ENCODE assay signal across 1 cellular context in the genomic region with DNA sequence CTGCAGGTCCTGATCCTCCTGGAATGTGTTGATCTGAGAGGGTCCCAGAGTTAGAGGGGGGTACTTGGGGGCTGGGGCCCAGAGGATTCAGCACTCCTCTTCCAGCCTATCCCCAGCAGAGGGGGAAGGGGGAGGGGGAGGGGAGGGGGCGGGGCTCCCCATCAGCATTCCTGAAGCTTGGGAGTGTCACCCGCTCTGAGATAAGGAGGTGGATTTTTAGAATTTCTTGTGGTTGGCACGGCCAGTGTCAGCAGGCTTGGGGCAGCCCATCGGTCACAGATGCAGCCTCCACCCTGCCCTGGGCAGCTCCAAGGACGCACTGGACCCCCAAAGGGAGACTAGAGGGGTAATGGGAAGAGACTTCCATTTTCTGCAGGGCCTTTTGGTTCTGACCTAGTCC.
TF ChIP-seq lines count a peak whose summit lies in the region.

No MANE protein-coding gene starts in this region.

TF ChIP-seq in Ishikawa, 13 proteins besides CTCF, POLR2A, EP300 and RAD21:
- TF ChIP-seq, protein P1, sequence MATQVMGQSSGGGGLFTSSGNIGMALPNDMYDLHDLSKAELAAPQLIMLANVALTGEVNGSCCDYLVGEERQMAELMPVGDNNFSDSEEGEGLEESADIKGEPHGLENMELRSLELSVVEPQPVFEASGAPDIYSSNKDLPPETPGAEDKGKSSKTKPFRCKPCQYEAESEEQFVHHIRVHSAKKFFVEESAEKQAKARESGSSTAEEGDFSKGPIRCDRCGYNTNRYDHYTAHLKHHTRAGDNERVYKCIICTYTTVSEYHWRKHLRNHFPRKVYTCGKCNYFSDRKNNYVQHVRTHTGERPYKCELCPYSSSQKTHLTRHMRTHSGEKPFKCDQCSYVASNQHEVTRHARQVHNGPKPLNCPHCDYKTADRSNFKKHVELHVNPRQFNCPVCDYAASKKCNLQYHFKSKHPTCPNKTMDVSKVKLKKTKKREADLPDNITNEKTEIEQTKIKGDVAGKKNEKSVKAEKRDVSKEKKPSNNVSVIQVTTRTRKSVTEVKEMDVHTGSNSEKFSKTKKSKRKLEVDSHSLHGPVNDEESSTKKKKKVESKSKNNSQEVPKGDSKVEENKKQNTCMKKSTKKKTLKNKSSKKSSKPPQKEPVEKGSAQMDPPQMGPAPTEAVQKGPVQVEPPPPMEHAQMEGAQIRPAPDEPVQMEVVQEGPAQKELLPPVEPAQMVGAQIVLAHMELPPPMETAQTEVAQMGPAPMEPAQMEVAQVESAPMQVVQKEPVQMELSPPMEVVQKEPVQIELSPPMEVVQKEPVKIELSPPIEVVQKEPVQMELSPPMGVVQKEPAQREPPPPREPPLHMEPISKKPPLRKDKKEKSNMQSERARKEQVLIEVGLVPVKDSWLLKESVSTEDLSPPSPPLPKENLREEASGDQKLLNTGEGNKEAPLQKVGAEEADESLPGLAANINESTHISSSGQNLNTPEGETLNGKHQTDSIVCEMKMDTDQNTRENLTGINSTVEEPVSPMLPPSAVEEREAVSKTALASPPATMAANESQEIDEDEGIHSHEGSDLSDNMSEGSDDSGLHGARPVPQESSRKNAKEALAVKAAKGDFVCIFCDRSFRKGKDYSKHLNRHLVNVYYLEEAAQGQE (IDR thresholded peaks at IDR 0.05; ENCODE audit: low read depth): no peak
- TF ChIP-seq TAF1 (IDR thresholded peaks at IDR 0.05; ENCODE audit: low read depth) (no peak), TEAD4 (IDR thresholded peaks at IDR 0.05) (peak; percentile 56)
